ENCODE assay signal across 8 cellular contexts in the genomic region with DNA sequence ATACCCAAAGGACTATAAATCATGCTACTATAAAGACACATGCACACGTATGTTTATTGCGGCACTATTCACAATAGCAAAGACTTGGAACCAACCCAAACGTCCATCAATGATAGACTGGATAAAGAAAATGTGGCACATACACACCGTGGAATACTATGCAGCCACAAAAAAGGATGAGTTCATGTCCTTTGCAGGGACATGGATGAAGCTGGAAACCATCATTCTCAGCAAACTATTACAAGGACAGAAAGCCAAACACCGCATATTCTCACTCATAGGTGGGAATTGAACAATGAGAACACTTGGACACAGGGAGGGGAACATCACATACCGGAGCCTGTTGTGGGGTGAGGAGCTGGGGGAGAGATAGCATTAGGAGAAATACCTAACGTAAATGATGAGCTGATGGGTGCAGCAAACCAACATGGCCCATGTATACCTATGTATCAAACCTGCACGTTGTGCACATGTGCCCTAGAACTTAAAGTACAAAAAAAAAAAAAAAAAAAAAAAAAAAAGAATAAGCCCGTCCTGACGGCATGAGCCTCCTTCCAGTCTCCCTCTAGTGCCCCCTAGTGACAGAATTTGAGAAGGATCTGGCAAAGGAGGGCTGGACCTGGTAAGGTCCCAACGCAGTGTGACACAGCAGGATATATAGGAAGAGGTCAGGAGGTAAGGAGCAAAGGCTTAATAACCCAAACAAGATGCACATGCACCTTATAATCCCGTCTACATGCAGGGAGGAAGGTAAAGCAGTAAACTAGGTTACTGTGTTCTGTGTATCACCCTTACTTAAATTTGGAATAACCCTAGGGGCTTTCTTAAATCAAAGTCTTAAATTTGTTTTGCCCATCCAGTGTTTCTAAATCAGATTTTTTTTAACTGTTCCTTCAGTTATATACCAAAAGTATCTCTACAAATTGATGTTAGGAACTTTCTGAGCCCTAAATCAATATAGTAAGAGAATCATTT.
A peak's percentile ranks its signal among the peaks of the same experiment; 100 is the strongest.
DNase-seq lines count a peak whose midpoint lies in the region; TF ChIP-seq lines count a peak whose summit lies in the region.
"Not testable (repeated sequence)": the region's sequence is repeated elsewhere in the genome, so short reads cannot be mapped to it uniquely, and the experiment has no call there.

No MANE protein-coding gene starts in this region.

- DNase-seq in G401 (ENCODE audit: low spot score) (peak; percentile 20), Kasumi-1 (lab: John Stamatoyannopoulos, UW) (peak; percentile 33 to 48), NCI-H774 (lab: John Stamatoyannopoulos, UW) (peak; percentile 68), cerebellar cortex (ENCODE audit: low spot score) (peak; percentile 36), hepatocyte (ENCODE audit: low spot score) (peak; percentile 80), non-pigmented ciliary epithelial cell (ENCODE audit: low read depth) (peak; percentile 19), uterus (peak in 1 of 2 donors; percentile 25)

- not testable (repeated sequence) for TF ChIP-seq POLR2A in uterus (IDR thresholded peaks at IDR 0.05)

- H3K27ac ChIP-seq in VCaP, hepatocyte, uterus: not testable (repeated sequence)

- H2AFZ ChIP-seq in hepatocyte = not testable (repeated sequence)

- H4K20me1 ChIP-seq in hepatocyte (ENCODE audit: insufficient read depth, poor library complexity, severe bottlenecking) = not testable (repeated sequence)

- not testable (repeated sequence) for H3K79me2 ChIP-seq in hepatocyte

- not testable (repeated sequence) for H3K9me3 ChIP-seq in hepatocyte (ENCODE audit: low read depth); uterus

- not testable (repeated sequence) for H3K27me3 ChIP-seq in hepatocyte, uterus

- in situ Hi-C loops in G401 (cut with HindIII; ENCODE audit: low sequenced_read_pairs) = not testable (repeated sequence)

- not testable (repeated sequence) for H3K9me2 ChIP-seq in hepatocyte (replicated peaks; ENCODE audit: insufficient read depth)

- H3K4me3 ChIP-seq in hepatocyte, uterus: not testable (repeated sequence)

- not testable (repeated sequence) for H3K36me3 ChIP-seq in hepatocyte (replicated peaks; ENCODE audit: insufficient read depth, low read depth); uterus

- H3K4me1 ChIP-seq in hepatocyte (ENCODE audit: insufficient read depth); uterus: not testable (repeated sequence)

- intact Hi-C loops in uterus (cut with DNase I; ENCODE audit: low total_unique reads) = loop anchor here (5.0 kb wide), 1 partner anchor 542 kb away; no protein-coding TSS in a partner anchor

- not testable (repeated sequence) for H3K4me2 ChIP-seq in hepatocyte

- peak; percentile 79 for TF ChIP-seq CTCF in VCaP (conservative IDR thresholded peaks at IDR 0.05)
- peak; percentile 53 for TF ChIP-seq CTCF in hepatocyte (IDR thresholded peaks at IDR 0.05; ENCODE audit: poor library complexity)
- TF ChIP-seq CTCF in uterus (IDR thresholded peaks at IDR 0.05) = peak in 3 of 4 experiments; percentile 22 to 41 (median 34)

- 58% methylated on average over 12 of the region's 12 CpGs for WGBS in hepatocyte (ENCODE audit: low lambda C conversion rate, missing lambda C conversion rate)
